In the genomic region with DNA sequence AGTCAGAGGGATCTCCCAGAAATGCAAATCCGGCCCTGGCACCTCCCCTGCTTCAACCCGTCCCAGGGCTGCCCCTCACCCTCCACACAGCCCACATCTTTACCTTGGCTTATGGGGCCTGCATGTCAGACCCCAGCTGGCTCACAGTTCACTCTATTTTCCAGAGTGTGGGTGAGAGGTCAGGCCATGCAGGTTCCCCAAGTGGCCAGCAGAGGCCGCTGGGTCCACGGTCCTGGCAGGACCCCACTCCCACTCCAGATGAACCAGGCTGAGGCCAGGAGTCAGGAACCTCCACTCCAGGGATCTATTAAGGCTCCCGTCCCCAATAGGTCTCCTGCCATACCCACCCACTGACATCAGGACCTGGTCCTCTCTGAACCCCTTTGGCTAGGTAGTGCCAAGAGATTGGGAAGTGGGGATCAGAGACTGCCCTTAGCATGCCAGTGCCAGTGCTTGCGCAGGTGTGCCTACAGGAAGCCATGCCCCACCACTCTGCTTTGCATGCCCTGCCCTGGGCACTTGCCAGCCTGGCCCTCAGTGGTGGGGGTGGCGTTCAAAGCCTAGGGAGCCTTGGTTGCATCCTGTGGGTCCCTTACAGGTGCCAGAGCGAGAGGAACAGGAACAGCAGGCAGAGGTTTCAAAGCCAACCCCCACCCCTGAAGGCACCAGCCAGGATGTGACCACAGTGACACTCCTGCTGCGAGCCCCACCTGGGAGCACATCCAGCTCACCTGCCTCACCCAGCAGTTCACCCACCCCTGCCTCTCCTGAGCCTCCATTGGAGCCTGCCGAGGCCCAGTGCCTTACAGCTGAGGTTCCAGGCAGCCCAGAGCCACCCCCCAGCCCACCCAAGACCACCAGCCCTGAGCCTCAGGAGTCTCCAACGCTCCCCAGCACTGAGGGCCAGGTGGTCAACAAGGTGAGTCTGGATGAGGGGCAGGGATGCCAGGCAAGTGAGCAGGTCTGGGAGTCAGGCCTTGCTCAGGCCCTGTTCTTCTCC, we compare ENCODE assay signal across 8 cellular contexts. TPM values are rescaled to one million over a fixed set of nuclear protein-coding genes. Genes with fewer than 3 reads are reported as not detected.
DNase-seq lines count a peak whose midpoint lies in the region; ATAC-seq and TF ChIP-seq lines count a peak whose summit lies in the region.

No MANE protein-coding gene starts in this region.

- 7% methylated on average over 2 of the region's 11 CpGs for WGBS in right lobe of liver (ENCODE audit: insufficient coverage, low coverage, low lambda C conversion rate, missing lambda C conversion rate)

- TF ChIP-seq POLR2A in right lobe of liver (IDR thresholded peaks at IDR 0.05) = no peak
- no peak for TF ChIP-seq POLR2A in uterus (IDR thresholded peaks at IDR 0.05)

- TF ChIP-seq CTCF in right lobe of liver (IDR thresholded peaks at IDR 0.05) (peak; percentile 80 to 88 (median 84)), uterus (IDR thresholded peaks at IDR 0.05) (peak; percentile 73 to 88 (median 78))

- H3K9me3 ChIP-seq in NT2/D1 (ENCODE audit: insufficient read depth, low read length) (no peaks in the 10 kb centered on the region), right lobe of liver (no peaks in the 10 kb centered on the region), uterus (no peaks in the 10 kb centered on the region)

- no peak overlapping the region for H3K4me3 ChIP-seq in NT2/D1 (ENCODE audit: insufficient read length, low read depth)
- no peak overlapping the region for H3K4me3 ChIP-seq in right lobe of liver
- H3K4me3 ChIP-seq in uterus = no peak overlapping the region

- ATAC-seq in right lobe of liver (peak; percentile 51 to 63 (median 52)), GM21528 (IDR thresholded peaks at IDR 0.05; ENCODE audit: low FRiP score, unreplicated experiment) (no peak)

- peak overlapping the region; percentile 44 for H3K9ac ChIP-seq in NT2/D1 (ENCODE audit: insufficient read length, low read depth)

- H3K27me3 ChIP-seq in NT2/D1 (ENCODE audit: insufficient read depth, insufficient read length) (no peaks in the 10 kb centered on the region), right lobe of liver (no peaks in the 10 kb centered on the region), uterus (no peaks in the 10 kb centered on the region)

- H3K27ac ChIP-seq in caudate nucleus (ENCODE audit: low read depth, low read length) (no peak overlapping the region), right lobe of liver (no peak overlapping the region), uterus (peak overlapping the region; percentile 96 to 98)

- peaks cover 7% of the 10 kb centered on the region for H3K4me1 ChIP-seq in NT2/D1 (ENCODE audit: insufficient read depth, insufficient read length)
- H3K4me1 ChIP-seq in right lobe of liver = no peaks in the 10 kb centered on the region
- peaks cover 7 to 20% of the 10 kb centered on the region in 2 donors for H3K4me1 ChIP-seq in uterus

- H3K36me3 ChIP-seq in NT2/D1 (ENCODE audit: insufficient read depth, insufficient read length, low read length) = peaks cover 75% of the 10 kb centered on the region
- no peaks in the 10 kb centered on the region for H3K36me3 ChIP-seq in right lobe of liver
- no peaks in the 10 kb centered on the region for H3K36me3 ChIP-seq in uterus

- intact Hi-C loops in right lobe of liver (cut with DNase I) (loop anchor here (5.0 to 10.0 kb wide), 3 partner anchors 55 to 145 kb away; partner anchors contain the start of gene PLA2G3 (in 1 of the 2)), uterus (cut with DNase I; ENCODE audit: low total_unique reads) (no loop called here)

- peak; percentile 24 for DNase-seq in stimulated activated CD4-positive, alpha-beta T cell treated with anti-CD3 and anti-CD28 coated beads, Interleukin-1b, Interleukin-23, amount 100 ng/mL, for 48 hours
- no peak for DNase-seq in stimulated activated CD4-positive, alpha-beta T cell treated with anti-CD3 and anti-CD28 coated beads, Interleukin-12 subunit alpha, Interleukin-12 subunit beta, amount 100 ng/mL, for 4 hours
- DNase-seq in NT2/D1 (ENCODE audit: low read depth, low spot score) = no peak
- DNase-seq in caudate nucleus (lab: John Stamatoyannopoulos, UW) = peak in 32 of 61 donors; percentile 9 to 56 (median 26)
- peak in 1 of 3 donors; percentile 64 for DNase-seq in right lobe of liver
- peak; percentile 73 for DNase-seq in uterus
- DNase-seq in COR-L47 (lab: John Stamatoyannopoulos, UW) = no peak

RNA-seq across cellular contexts. Expression of gene SMTN, which starts 8.3 kb away (rescaled TPM):
- total RNA-seq in right lobe of liver (10 to 100 TPM; 16.9 to 54.1 (median 24.3) TPM), uterus (100 to 1,000 TPM; 182 to 647 (median 274) TPM)

RNA-seq across cellular contexts. Expression of gene SELENOM, which starts 18.0 kb away (rescaled TPM):
- total RNA-seq in right lobe of liver (10 to 100 TPM in 3 of 6 experiments, 1 to 10 TPM in 3; 4.7 to 52.0 (median 9.4) TPM), uterus (1,000 to 10,000 TPM in 2 of 4 donors, 100 to 1,000 TPM in 1, 10 to 100 TPM in 1; 91.7 to 2,170 (median 948) TPM)

RNA-seq across cellular contexts. Expression of gene INPP5J, which starts 33.4 kb away (rescaled TPM):
- under 1 TPM in 4 of 6 experiments, not detected in 2; 0.12 to 0.49 (median 0.26) TPM for total RNA-seq in right lobe of liver
- 1 to 10 TPM in 3 of 4 donors, under 1 TPM in 1; 0.59 to 7.9 (median 3.0) TPM for total RNA-seq in uterus

RNA-seq across cellular contexts. Expression of gene PLA2G3, which starts 50.9 kb away (rescaled TPM):
- total RNA-seq in right lobe of liver (not detected), uterus (not detected)

Comparison
In these comparisons a context has a peak if more than half of its experiments do, and no peak if none do; other contexts are left out.
1. DNase-seq: peak in stimulated activated CD4-positive, alpha-beta T cell treated with anti-CD3 and anti-CD28 coated beads, Interleukin-1b, Interleukin-23, amount 100 ng/mL, for 48 hours (single experiment), caudate nucleus (32 of 61) and uterus (2 of 2); none in stimulated activated CD4-positive, alpha-beta T cell treated with anti-CD3 and anti-CD28 coated beads, Interleukin-12 subunit alpha, Interleukin-12 subunit beta, amount 100 ng/mL, for 4 hours (single experiment), NT2/D1 (single experiment) and COR-L47 (single experiment).
2. H3K27ac ChIP-seq: peak in uterus (2 of 2); none in caudate nucleus (single experiment) and right lobe of liver (0 of 3).